17 cellular contexts compared by ENCODE assay signal in genomic region chr10:77214799-77215198, GRCh38.
"Had no signal": no experiment of that assay in that cellular context is flagged by ENCODE, and none has a peak within 500 bp of the region (broad histone marks: within the 10 kb centered on the region; RNA-seq: fewer than 3 reads in every experiment).

No MANE protein-coding gene starts in this region.

- DNase-seq: effector CD4-positive, alpha-beta T cell; endodermal cell; erythroblast; heart right ventricle; hypothalamus; kidney glomerular epithelial cell; mesendoderm; naive thymus-derived CD4-positive, alpha-beta T cell; nephron progenitor cell; posterior cingulate gyrus; stimulated activated CD4-positive, alpha-beta T cell treated with anti-CD3 and anti-CD28 coated beads, Interleukin-2, amount 100 ng/mL, for 48 hours; stimulated activated naive CD4-positive, alpha-beta T cell treated with Interleukin-2 at 50 U/mL for 16 hours; tibial artery had no signal

- H3K27ac ChIP-seq: coronary artery, heart right ventricle, neutrophil, right atrium auricular region, tibial artery had no signal

- ATAC-seq: heart right ventricle; naive thymus-derived CD4-positive, alpha-beta T cell had no signal

- H3K9me3 ChIP-seq: neutrophil had no signal

- H3K4me1 ChIP-seq: heart right ventricle, right atrium auricular region, tibial artery had no signal

- H3K4me3 ChIP-seq: coronary artery, heart right ventricle, right atrium auricular region, smooth muscle cell, tibial artery had no signal

- H3K36me3 ChIP-seq: heart right ventricle, neutrophil, right atrium auricular region, tibial artery had no signal

- H3K27me3 ChIP-seq: neutrophil, right atrium auricular region, tibial artery had no signal

- H3K4me2 ChIP-seq: smooth muscle cell had no signal
